ENCODE assay signal across 24 cellular contexts in the genomic region with DNA sequence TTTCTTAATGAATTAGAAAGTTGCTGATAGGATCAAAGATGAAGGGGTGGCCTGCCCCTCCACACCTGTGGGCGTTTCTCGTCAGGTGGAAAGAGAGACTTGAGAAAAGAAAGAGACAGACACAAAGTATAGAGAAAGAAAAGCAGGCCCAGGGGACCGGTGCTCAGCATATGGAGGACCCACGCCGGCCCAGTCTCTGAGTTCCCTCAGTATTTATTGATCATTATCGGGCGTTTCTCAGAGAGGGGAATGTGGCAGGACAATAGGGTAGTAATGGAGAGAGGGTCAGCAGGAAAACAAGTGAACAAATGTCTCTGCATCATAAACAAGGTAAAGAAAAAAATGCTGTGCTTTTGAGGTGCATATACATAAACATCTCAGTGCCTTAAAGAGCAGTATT.
DNase-seq lines count a peak whose midpoint lies in the region; ATAC-seq and TF ChIP-seq lines count a peak whose summit lies in the region.
"Had no signal": no experiment of that assay in that cellular context is flagged by ENCODE, and none has a peak within 500 bp of the region (broad histone marks: within the 10 kb centered on the region; RNA-seq: fewer than 3 reads in every experiment).

No MANE protein-coding gene starts in this region.

- ATAC-seq in WTC11: no peak
- ATAC-seq: K562, Panc1 had no signal

- peaks cover 5% of the 10 kb centered on the region; the same call in 1 of the 2 replicates for H3K9me3 Mint-ChIP-seq in WTC11
- H3K9me3 Mint-ChIP-seq in progenitor cell of endocrine pancreas (ENCODE audit: low read depth): no peaks in the 10 kb centered on the region
- H3K9me3 Mint-ChIP-seq: CD4-positive, alpha-beta T cell had no signal

- peak; percentile 7 for DNase-seq in NCI-H82 (lab: John Stamatoyannopoulos, UW)
- no peak for DNase-seq in NCI-H82 treated with DMSO at 0.1 percent for 48 hours (lab: John Stamatoyannopoulos, UW; ENCODE audit: unreplicated experiment)
- DNase-seq in WTC11 (ENCODE audit: low spot score): no peak
- DNase-seq in islet precursor cell: peak; percentile 63
- no peak for DNase-seq in progenitor cell of endocrine pancreas (ENCODE audit: low spot score, unreplicated experiment)
- DNase-seq in nucleus accumbens (lab: John Stamatoyannopoulos, UW): no peak
- DNase-seq in caudate nucleus (lab: John Stamatoyannopoulos, UW): no peak
- DNase-seq in putamen (ENCODE audit: low spot score): no peak
- DNase-seq: AML-193; CD4-positive, alpha-beta T cell; DMS79 treated with DMSO at 0.1 percent for 48 hours; GM23248; Kasumi-1; NCI-H1092 treated with DMSO at 0.1 percent for 48 hours; NCI-H1436; NCI-H187; NCI-H2107; NCI-H446 treated with DMSO at 0.1 percent for 48 hours; SHP77 treated with DMSO at 0.1 percent for 48 hours; T-helper 1 cell had no signal

- H3K27ac ChIP-seq in caudate nucleus (ENCODE audit: low read depth, low read length): no peak overlapping the region
- H3K27ac ChIP-seq: BLaER1 treated with 17β-estradiol and CSF1 and Interleukin-3, amounts not matched to agents 10 nM and 100 nM; GM23248; HL-60 had no signal

- POLR2A ChIA-PET in WTC11 (lab: Charles Lee): no interaction called here

- TF ChIP-seq CTCF in WTC11 (IDR thresholded peaks at IDR 0.05) (no peak), progenitor cell of endocrine pancreas (IDR thresholded peaks at IDR 0.05; ENCODE audit: unreplicated experiment) (no peak)

- H3K27ac Mint-ChIP-seq in WTC11: peak overlapping the region; percentile 94
- H3K27ac Mint-ChIP-seq in progenitor cell of endocrine pancreas: peak overlapping the region; percentile 92
- H3K27ac Mint-ChIP-seq: CD4-positive, alpha-beta T cell had no signal

- peaks cover 51% of the 10 kb centered on the region for H3K4me1 Mint-ChIP-seq in WTC11
- peaks cover 40% of the 10 kb centered on the region for H3K4me1 Mint-ChIP-seq in progenitor cell of endocrine pancreas (ENCODE audit: low read depth)

- H3K36me3 Mint-ChIP-seq in WTC11 (no peaks in the 10 kb centered on the region; the same call in 1 of the 2 replicates), progenitor cell of endocrine pancreas (ENCODE audit: insufficient read depth) (no peaks in the 10 kb centered on the region)

- H3K27me3 Mint-ChIP-seq in WTC11 (ENCODE audit: low read depth): no peaks in the 10 kb centered on the region; the same call in 1 of the 2 replicates
- no peaks in the 10 kb centered on the region for H3K27me3 Mint-ChIP-seq in progenitor cell of endocrine pancreas
- H3K27me3 Mint-ChIP-seq: CD4-positive, alpha-beta T cell had no signal

- H3K4me3 Mint-ChIP-seq in WTC11 (peak overlapping the region; percentile 38), progenitor cell of endocrine pancreas (ENCODE audit: low read depth) (peak overlapping the region; percentile 35)
- H3K4me3 Mint-ChIP-seq: CD4-positive, alpha-beta T cell had no signal

- CTCF ChIA-PET in WTC11 (lab: Charles Lee): no interaction called here

TF ChIP-seq in WTC11, 78 proteins besides CTCF, POLR2A, EP300 and RAD21:
- TF ChIP-seq TP53 (CRISPR knock-in tag; IDR thresholded peaks at IDR 0.05): no peak
TF ChIP-seq in WTC11: peak in this region for 0.

Comparison
In these comparisons a context has a peak if more than half of its experiments do, and no peak if none do; other contexts are left out.
1. DNase-seq: peak in NCI-H82 (single experiment) and islet precursor cell (single experiment); none in NCI-H82 treated with DMSO at 0.1 percent for 48 hours (single experiment), WTC11 (single experiment), progenitor cell of endocrine pancreas (single experiment), nucleus accumbens (0 of 56), caudate nucleus (0 of 61) and putamen (single experiment).